1 cellular context compared by ENCODE assay signal in the genomic region with DNA sequence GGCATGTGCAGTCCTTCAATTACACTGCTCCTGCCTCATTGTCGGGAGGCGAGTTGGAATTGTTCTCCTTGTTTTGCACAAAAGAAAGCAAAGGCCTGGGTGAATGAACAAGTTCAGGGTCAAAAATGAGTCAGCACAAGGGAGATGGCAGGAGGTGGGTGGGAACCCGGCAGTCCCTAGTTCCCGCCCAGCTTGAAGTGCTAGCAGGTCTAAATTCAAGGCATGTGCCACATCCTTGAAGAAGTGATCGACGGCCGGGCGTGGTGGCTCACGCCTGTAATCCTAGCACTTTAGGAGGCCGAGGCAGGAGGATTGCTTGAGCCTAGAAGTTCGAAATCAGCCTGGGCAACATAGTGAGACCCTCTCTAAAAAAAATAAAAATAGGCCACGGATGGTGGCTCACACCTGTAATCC.
TF ChIP-seq lines count a peak whose summit lies in the region.

No MANE protein-coding gene starts in this region.

TF ChIP-seq in HepG2, 621 proteins besides CTCF, POLR2A, EP300 and RAD21 (continued from another document and continues in another):
- no peak for TF ChIP-seq IKZF4 (CRISPR knock-in tag; IDR thresholded peaks at IDR 0.05; ENCODE audit: borderline replicate concordance, low read depth, not compliant biosample characterization)
- TF ChIP-seq TCF7 (IDR thresholded peaks at IDR 0.05; ENCODE audit: low read depth): 0 out of 2 replicates have a peak, but pooled peaks have one; percentile 15
- no peak for TF ChIP-seq SNAPC2 (CRISPR knock-in tag; IDR thresholded peaks at IDR 0.05)
- TF ChIP-seq, protein P1, sequence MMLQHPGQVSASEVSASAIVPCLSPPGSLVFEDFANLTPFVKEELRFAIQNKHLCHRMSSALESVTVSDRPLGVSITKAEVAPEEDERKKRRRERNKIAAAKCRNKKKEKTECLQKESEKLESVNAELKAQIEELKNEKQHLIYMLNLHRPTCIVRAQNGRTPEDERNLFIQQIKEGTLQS (CRISPR knock-in tag; IDR thresholded peaks at IDR 0.05): peak; percentile 83
- TF ChIP-seq ZKSCAN5 (CRISPR knock-in tag; IDR thresholded peaks at IDR 0.05): no peak
- no peak for TF ChIP-seq TGIF2 (CRISPR knock-in tag; IDR thresholded peaks at IDR 0.05)
- TF ChIP-seq, protein P2, sequence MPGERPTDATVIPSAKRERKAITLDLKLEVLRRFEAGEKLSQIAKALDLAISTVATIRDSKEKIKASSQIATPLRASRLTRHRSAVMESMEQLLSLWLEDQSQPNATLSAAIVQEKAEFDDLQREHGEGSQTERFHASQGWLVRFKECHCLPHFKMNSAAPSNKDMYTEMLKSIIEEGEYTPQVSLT (CRISPR knock-in tag; IDR thresholded peaks at IDR 0.05; ENCODE audit: borderline replicate concordance, low read depth): no peak
- no peak for TF ChIP-seq RFX1 (IDR thresholded peaks at IDR 0.05)
- peak; percentile 46 for TF ChIP-seq SKI (IDR thresholded peaks at IDR 0.05; ENCODE audit: partially characterized antibody)
- TF ChIP-seq ZSCAN20 (CRISPR knock-in tag; IDR thresholded peaks at IDR 0.05; ENCODE audit: borderline replicate concordance): no peak
- TF ChIP-seq PHB2 (IDR thresholded peaks at IDR 0.05; ENCODE audit: partially characterized antibody): no peak
- TF ChIP-seq ZNF10 (CRISPR knock-in tag; IDR thresholded peaks at IDR 0.05; ENCODE audit: borderline replicate concordance, low read depth): no peak
- TF ChIP-seq SOX13 (IDR thresholded peaks at IDR 0.05): peak; percentile 57; the same call in 1 of the 2 replicates
- peak in 1 of 2 experiments; percentile 93; a peak in 2 of 4 replicates for TF ChIP-seq SOX13 (CRISPR knock-in tag; conservative IDR thresholded peaks at IDR 0.05 in 1 of 2, IDR thresholded peaks at IDR 0.05 in 1 of 2)
- no peak for TF ChIP-seq POGZ (CRISPR knock-in tag; IDR thresholded peaks at IDR 0.05)
- 0 out of 2 replicates have a peak, but pooled peaks have one; percentile 26 for TF ChIP-seq NFKBIZ (CRISPR knock-in tag; IDR thresholded peaks at IDR 0.05)
- 0 out of 2 replicates have a peak, but pooled peaks have one; percentile 52 for TF ChIP-seq SMYD3 (CRISPR knock-in tag; IDR thresholded peaks at IDR 0.05)
- TF ChIP-seq MEF2D (CRISPR knock-in tag; IDR thresholded peaks at IDR 0.05): 0 out of 2 replicates have a peak, but pooled peaks have one; percentile 44
- TF ChIP-seq ZNF547 (CRISPR knock-in tag; IDR thresholded peaks at IDR 0.05): no peak
- TF ChIP-seq ZSCAN9 (CRISPR knock-in tag; IDR thresholded peaks at IDR 0.05; ENCODE audit: borderline replicate concordance): peak; percentile 54; the same call in 1 of the 2 replicates
- no peak for TF ChIP-seq MAFG (CRISPR knock-in tag; IDR thresholded peaks at IDR 0.05)
- no peak for TF ChIP-seq GZF1 (CRISPR knock-in tag; IDR thresholded peaks at IDR 0.05)
- 0 out of 2 replicates have a peak, but pooled peaks have one; percentile 41 for TF ChIP-seq ZNF670 (CRISPR knock-in tag; IDR thresholded peaks at IDR 0.05; ENCODE audit: borderline replicate concordance)
- no peak for TF ChIP-seq ZNF33B (CRISPR knock-in tag; IDR thresholded peaks at IDR 0.05)
- TF ChIP-seq ARNTL (CRISPR knock-in tag; IDR thresholded peaks at IDR 0.05): no peak
- TF ChIP-seq SATB2 (CRISPR knock-in tag; IDR thresholded peaks at IDR 0.05): no peak; the same call in 1 of the 2 replicates
- TF ChIP-seq ADNP (CRISPR knock-in tag; IDR thresholded peaks at IDR 0.05): peak; percentile 80; the same call in 1 of the 2 replicates
- TF ChIP-seq NR2F6 (IDR thresholded peaks at IDR 0.05): peak; percentile 59; the same call in 1 of the 2 replicates
- TF ChIP-seq NR2F6 (CRISPR knock-in tag; IDR thresholded peaks at IDR 0.05): peak; percentile 84
- no peak for TF ChIP-seq ZNF782 (CRISPR knock-in tag; IDR thresholded peaks at IDR 0.05; ENCODE audit: borderline replicate concordance)
- TF ChIP-seq ZNF841 (CRISPR knock-in tag; IDR thresholded peaks at IDR 0.05; ENCODE audit: borderline replicate concordance): no peak
- no peak for TF ChIP-seq ZNF761 (CRISPR knock-in tag; conservative IDR thresholded peaks at IDR 0.05)
- peak; percentile 27; the same call in 1 of the 2 replicates for TF ChIP-seq JUN (CRISPR knock-in tag; IDR thresholded peaks at IDR 0.05)
- no peak for TF ChIP-seq ZNF432 (CRISPR knock-in tag; IDR thresholded peaks at IDR 0.05; ENCODE audit: borderline replicate concordance)
- no peak; the same call in 1 of the 2 replicates for TF ChIP-seq GABPB1 (CRISPR knock-in tag; IDR thresholded peaks at IDR 0.05)
- TF ChIP-seq HNF4G (IDR thresholded peaks at IDR 0.05; ENCODE audit: borderline replicate concordance, low read depth, low read length): no peak
- no peak for TF ChIP-seq HNF4G (CRISPR knock-in tag; IDR thresholded peaks at IDR 0.05; ENCODE audit: borderline replicate concordance, low read depth)
- no peak for TF ChIP-seq HNRNPH1 (optimal IDR thresholded peaks at IDR 0.05; ENCODE audit: low read depth, low read length)
- no peak; the same call in 1 of the 2 replicates for TF ChIP-seq IRF2 (CRISPR knock-in tag; IDR thresholded peaks at IDR 0.05)
- no peak for TF ChIP-seq ZNF414 (CRISPR knock-in tag; IDR thresholded peaks at IDR 0.05)
- TF ChIP-seq, protein P3, sequence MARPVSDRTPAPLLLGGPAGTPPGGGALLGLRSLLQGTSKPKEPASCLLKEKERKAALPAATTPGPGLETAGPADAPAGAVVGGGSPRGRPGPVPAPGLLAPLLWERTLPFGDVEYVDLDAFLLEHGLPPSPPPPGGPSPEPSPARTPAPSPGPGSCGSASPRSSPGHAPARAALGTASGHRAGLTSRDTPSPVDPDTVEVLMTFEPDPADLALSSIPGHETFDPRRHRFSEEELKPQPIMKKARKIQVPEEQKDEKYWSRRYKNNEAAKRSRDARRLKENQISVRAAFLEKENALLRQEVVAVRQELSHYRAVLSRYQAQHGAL (CRISPR knock-in tag; IDR thresholded peaks at IDR 0.05; ENCODE audit: not compliant biosample characterization): no peak
- TF ChIP-seq MEIS2 (CRISPR knock-in tag; IDR thresholded peaks at IDR 0.05): no peak
- TF ChIP-seq ISX (CRISPR knock-in tag; conservative IDR thresholded peaks at IDR 0.05): no peak
- no peak for TF ChIP-seq NFYB (CRISPR knock-in tag; IDR thresholded peaks at IDR 0.05)
- peak; percentile 57 for TF ChIP-seq PHF5A (CRISPR knock-in tag; IDR thresholded peaks at IDR 0.05; ENCODE audit: low read depth, unreplicated experiment)
- peak; percentile 24; the same call in 1 of the 2 replicates for TF ChIP-seq NCOR1 (IDR thresholded peaks at IDR 0.05; ENCODE audit: borderline replicate concordance, low read length)
- TF ChIP-seq ZNF225 (CRISPR knock-in tag; IDR thresholded peaks at IDR 0.05): no peak
- TF ChIP-seq TMF1 (CRISPR knock-in tag; IDR thresholded peaks at IDR 0.05; ENCODE audit: low read depth): no peak
- 0 out of 2 replicates have a peak, but pooled peaks have one; percentile 70 for TF ChIP-seq ZNF274 (CRISPR knock-in tag; IDR thresholded peaks at IDR 0.05)
- no peak for TF ChIP-seq LBX2 (CRISPR knock-in tag; IDR thresholded peaks at IDR 0.05; ENCODE audit: borderline replicate concordance)
- peak; percentile 54; the same call in 1 of the 2 replicates for TF ChIP-seq KAT8 (CRISPR knock-in tag; IDR thresholded peaks at IDR 0.05)
- TF ChIP-seq ZNF138 (CRISPR knock-in tag; IDR thresholded peaks at IDR 0.05; ENCODE audit: low read depth): no peak
- TF ChIP-seq, protein P4, sequence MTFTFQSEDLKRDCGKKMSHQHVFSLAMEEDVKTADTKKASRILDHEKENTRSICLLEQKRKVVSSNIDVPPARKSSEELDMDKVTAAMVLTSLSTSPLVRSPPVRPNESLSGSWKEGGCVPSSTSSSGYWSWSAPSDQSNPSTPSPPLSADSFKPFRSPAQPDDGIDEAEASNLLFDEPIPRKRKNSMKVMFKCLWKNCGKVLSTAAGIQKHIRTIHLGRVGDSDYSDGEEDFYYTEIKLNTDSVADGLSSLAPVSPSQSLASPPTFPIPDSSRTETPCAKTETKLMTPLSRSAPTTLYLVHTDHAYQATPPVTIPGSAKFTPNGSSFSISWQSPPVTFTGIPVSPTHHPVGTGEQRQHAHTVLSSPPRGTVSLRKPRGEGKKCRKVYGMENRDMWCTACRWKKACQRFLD (CRISPR knock-in tag; IDR thresholded peaks at IDR 0.05; ENCODE audit: borderline replicate concordance): no peak
- no peak for TF ChIP-seq KLF11 (CRISPR knock-in tag; IDR thresholded peaks at IDR 0.05)
- TF ChIP-seq BCL6 (CRISPR knock-in tag; IDR thresholded peaks at IDR 0.05): peak; percentile 59; the same call in 1 of the 2 replicates
- no peak for TF ChIP-seq PREB (CRISPR knock-in tag; IDR thresholded peaks at IDR 0.05)
- TF ChIP-seq, protein P5, sequence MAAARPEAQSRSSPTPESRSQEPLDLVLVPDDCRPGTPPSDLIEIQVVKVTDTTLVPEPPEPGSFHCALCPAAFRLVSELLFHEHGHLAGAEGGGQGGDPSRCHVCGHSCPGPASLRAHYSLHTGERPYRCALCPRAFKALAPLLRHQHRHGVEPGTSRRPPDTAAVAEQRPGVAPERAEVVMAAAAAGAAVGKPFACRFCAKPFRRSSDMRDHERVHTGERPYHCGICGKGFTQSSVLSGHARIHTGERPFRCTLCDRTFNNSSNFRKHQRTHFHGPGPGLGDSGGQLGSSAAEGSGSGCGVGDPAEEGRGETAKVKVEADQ (CRISPR knock-in tag; IDR thresholded peaks at IDR 0.05; ENCODE audit: borderline replicate concordance): no peak
- no peak for TF ChIP-seq ZNF512 (CRISPR knock-in tag; IDR thresholded peaks at IDR 0.05)
- no peak for TF ChIP-seq TEAD2 (CRISPR knock-in tag; IDR thresholded peaks at IDR 0.05)
- TF ChIP-seq ZNF275 (CRISPR knock-in tag; IDR thresholded peaks at IDR 0.05; ENCODE audit: borderline replicate concordance): 0 out of 2 replicates have a peak, but pooled peaks have one; percentile 48
- TF ChIP-seq HIC2 (CRISPR knock-in tag; IDR thresholded peaks at IDR 0.05; ENCODE audit: low read depth): peak; percentile 38; the same call in 1 of the 2 replicates
- no peak for TF ChIP-seq ZBTB7A (CRISPR knock-in tag; IDR thresholded peaks at IDR 0.05)
- peak; percentile 85 for TF ChIP-seq RARA (CRISPR knock-in tag; IDR thresholded peaks at IDR 0.05)
- no peak for TF ChIP-seq SP2 (CRISPR knock-in tag; IDR thresholded peaks at IDR 0.05)
- TF ChIP-seq JUNB (CRISPR knock-in tag; IDR thresholded peaks at IDR 0.05; ENCODE audit: borderline replicate concordance): peak; percentile 74; the same call in 1 of the 2 replicates
